Comparison of ENCODE assay signal across 1 cellular context in the genomic region with DNA sequence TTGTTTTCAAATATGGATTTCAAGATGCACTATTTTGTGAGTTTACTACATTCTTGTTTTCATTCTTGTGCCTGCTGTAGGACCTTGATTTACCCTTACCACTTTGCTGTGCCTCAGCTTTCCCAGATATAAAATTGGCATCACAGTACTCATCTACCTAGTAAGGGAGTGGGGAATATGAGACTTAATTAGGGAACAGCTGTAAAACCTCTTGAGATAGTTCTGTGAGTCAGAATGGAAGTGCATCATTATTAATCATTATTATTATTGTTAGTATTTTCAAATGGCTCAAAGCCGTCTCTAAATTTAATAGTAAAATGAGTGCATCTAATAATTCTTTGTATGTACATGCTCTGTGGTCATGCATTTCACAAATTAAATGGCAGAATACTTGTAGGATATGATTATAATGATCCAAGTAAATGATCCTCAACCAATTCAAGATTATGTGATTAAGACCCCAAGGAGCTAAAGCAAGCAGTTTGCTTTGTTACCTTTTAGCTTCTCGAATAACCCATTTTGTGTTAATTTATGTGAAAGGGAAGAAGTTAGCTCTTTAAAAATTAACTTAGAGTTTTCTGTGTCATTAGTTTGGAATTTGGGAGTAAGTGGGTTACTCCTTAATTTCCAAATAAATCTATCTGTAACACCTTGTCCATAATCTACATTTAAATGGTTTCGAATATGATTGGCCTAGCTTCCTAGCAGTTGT.
TF ChIP-seq lines count a peak whose summit lies in the region.

No MANE protein-coding gene starts in this region.

TF ChIP-seq in GM23338, 12 proteins besides CTCF, POLR2A, EP300 and RAD21 (continued from another document):
- TF ChIP-seq, protein P1, sequence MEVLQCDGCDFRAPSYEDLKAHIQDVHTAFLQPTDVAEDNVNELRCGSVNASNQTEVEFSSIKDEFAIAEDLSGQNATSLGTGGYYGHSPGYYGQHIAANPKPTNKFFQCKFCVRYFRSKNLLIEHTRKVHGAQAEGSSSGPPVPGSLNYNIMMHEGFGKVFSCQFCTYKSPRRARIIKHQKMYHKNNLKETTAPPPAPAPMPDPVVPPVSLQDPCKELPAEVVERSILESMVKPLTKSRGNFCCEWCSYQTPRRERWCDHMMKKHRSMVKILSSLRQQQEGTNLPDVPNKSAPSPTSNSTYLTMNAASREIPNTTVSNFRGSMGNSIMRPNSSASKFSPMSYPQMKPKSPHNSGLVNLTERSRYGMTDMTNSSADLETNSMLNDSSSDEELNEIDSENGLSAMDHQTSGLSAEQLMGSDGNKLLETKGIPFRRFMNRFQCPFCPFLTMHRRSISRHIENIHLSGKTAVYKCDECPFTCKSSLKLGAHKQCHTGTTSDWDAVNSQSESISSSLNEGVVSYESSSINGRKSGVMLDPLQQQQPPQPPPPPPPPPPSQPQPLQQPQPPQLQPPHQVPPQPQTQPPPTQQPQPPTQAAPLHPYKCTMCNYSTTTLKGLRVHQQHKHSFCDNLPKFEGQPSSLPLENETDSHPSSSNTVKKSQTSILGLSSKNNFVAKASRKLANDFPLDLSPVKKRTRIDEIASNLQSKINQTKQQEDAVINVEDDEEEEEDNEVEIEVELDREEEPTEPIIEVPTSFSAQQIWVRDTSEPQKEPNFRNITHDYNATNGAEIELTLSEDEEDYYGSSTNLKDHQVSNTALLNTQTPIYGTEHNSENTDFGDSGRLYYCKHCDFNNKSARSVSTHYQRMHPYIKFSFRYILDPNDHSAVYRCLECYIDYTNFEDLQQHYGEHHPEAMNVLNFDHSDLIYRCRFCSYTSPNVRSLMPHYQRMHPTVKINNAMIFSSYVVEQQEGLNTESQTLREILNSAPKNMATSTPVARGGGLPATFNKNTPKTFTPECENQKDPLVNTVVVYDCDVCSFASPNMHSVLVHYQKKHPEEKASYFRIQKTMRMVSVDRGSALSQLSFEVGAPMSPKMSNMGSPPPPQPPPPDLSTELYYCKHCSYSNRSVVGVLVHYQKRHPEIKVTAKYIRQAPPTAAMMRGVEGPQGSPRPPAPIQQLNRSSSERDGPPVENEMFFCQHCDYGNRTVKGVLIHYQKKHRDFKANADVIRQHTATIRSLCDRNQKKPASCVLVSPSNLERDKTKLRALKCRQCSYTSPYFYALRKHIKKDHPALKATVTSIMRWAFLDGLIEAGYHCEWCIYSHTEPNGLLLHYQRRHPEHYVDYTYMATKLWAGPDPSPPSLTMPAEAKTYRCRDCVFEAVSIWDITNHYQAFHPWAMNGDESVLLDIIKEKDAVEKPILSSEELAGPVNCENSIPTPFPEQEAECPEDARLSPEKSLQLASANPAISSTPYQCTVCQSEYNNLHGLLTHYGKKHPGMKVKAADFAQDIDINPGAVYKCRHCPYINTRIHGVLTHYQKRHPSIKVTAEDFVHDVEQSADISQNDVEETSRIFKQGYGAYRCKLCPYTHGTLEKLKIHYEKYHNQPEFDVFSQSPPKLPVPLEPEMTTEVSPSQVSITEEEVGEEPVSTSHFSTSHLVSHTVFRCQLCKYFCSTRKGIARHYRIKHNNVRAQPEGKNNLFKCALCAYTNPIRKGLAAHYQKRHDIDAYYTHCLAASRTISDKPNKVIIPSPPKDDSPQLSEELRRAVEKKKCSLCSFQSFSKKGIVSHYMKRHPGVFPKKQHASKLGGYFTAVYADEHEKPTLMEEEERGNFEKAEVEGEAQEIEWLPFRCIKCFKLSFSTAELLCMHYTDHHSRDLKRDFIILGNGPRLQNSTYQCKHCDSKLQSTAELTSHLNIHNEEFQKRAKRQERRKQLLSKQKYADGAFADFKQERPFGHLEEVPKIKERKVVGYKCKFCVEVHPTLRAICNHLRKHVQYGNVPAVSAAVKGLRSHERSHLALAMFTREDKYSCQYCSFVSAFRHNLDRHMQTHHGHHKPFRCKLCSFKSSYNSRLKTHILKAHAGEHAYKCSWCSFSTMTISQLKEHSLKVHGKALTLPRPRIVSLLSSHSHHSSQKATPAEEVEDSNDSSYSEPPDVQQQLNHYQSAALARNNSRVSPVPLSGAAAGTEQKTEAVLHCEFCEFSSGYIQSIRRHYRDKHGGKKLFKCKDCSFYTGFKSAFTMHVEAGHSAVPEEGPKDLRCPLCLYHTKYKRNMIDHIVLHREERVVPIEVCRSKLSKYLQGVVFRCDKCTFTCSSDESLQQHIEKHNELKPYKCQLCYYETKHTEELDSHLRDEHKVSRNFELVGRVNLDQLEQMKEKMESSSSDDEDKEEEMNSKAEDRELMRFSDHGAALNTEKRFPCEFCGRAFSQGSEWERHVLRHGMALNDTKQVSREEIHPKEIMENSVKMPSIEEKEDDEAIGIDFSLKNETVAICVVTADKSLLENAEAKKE (CRISPR knock-in tag; IDR thresholded peaks at IDR 0.05) = no peak
- TF ChIP-seq STAT1 (IDR thresholded peaks at IDR 0.05; ENCODE audit: unreplicated experiment) (no peak), JUNB (IDR thresholded peaks at IDR 0.05; ENCODE audit: unreplicated experiment) (no peak), ZNF114 (CRISPR knock-in tag; IDR thresholded peaks at IDR 0.05) (no peak)
